9 cellular contexts compared by ENCODE assay signal in the genomic region with DNA sequence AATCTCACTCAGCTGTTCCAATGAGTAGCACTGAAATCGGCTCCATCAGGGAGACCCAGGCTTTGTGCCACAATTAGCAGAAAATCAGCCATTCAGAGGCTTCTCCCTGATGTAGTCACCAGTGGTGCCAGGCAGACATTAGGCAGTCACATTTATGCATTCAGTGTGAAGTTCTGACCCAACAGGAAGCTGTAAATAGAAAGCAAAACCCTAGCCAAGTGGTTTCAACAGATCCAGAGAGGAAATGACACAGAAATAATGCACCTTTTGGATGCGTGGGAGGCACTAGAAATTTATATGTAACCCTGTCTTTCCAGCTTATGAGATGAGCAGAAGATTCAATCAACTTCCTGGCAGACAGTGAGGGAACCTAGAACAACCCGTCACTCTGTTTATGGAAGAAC.
DNase-seq lines count a peak whose midpoint lies in the region; ATAC-seq and TF ChIP-seq lines count a peak whose summit lies in the region.
"Had no signal": no experiment of that assay in that cellular context is flagged by ENCODE, and none has a peak within 500 bp of the region (broad histone marks: within the 10 kb centered on the region; RNA-seq: fewer than 3 reads in every experiment).

No MANE protein-coding gene starts in this region.

- H3K4me3 ChIP-seq in breast epithelium, result no peak overlapping the region
- H3K4me3 ChIP-seq in muscle layer of duodenum (ENCODE audit: low read depth in 1 of 2, low read length in 2 of 2), result no peak overlapping the region
- no peak overlapping the region for H3K4me3 ChIP-seq in tibial nerve

- intact Hi-C loops in breast epithelium (cut with DNase I; ENCODE audit: low total_unique reads), result loop anchor here (1.0 kb wide), 1 partner anchor 10 kb away; no protein-coding TSS in a partner anchor

- H3K4me1 ChIP-seq in breast epithelium, result no peaks in the 10 kb centered on the region
- H3K4me1 ChIP-seq in muscle layer of duodenum (ENCODE audit: control insufficient read depth in 1 of 2, insufficient read depth in 2 of 2, low read length in 2 of 2), result peaks cover 0 to 13% of the 10 kb centered on the region in 2 donors
- peaks cover 0 to 16% (median 2%) of the 10 kb centered on the region in 4 donors for H3K4me1 ChIP-seq in tibial nerve

- ATAC-seq in HG03342 (IDR thresholded peaks at IDR 0.05; ENCODE audit: unreplicated experiment), result peak; percentile 98

- H3K27ac ChIP-seq in breast epithelium (peak overlapping the region; percentile 75 to 85), muscle layer of duodenum (ENCODE audit: low read length) (peak overlapping the region; percentile 56), tibial nerve (peak overlapping the region in 2 of 4 donors; percentile 61)
- H3K27ac ChIP-seq: C4-2B had no signal

- 31 to 35% methylated on average over 3 of the region's 3 CpGs for WGBS in tibial nerve, 2 donors

- peak in 1 of 2 donors; percentile 27 for TF ChIP-seq EP300 in tibial nerve (IDR thresholded peaks at IDR 0.05)

- DNase-seq in NK-92 treated with Interleukin-12 subunit alpha and Interleukin-12 subunit beta, amount 100 ng/mL, for 24 hours (lab: John Stamatoyannopoulos, UW), result peak; percentile 7
- DNase-seq in NK-92 (lab: John Stamatoyannopoulos, UW; ENCODE audit: unreplicated experiment), result no peak
- no peak for DNase-seq in breast epithelium (ENCODE audit: low spot score in 2 of 2)
- no peak for DNase-seq in hepatic stellate cell (ENCODE audit: low spot score)
- no peak for DNase-seq in tibial nerve (ENCODE audit: low spot score in 2 of 2)
- no peak for DNase-seq in NCI-H146 treated with DMSO at 0.1 percent for 48 hours (lab: John Stamatoyannopoulos, UW; ENCODE audit: unreplicated experiment)

- H3K9me3 ChIP-seq in breast epithelium (no peaks in the 10 kb centered on the region), muscle layer of duodenum (ENCODE audit: control insufficient read depth in 1 of 2, low read length in 2 of 2) (no peaks in the 10 kb centered on the region), tibial nerve (no peaks in the 10 kb centered on the region)

- TF ChIP-seq CTCF in breast epithelium (IDR thresholded peaks at IDR 0.05) (no peak), tibial nerve (IDR thresholded peaks at IDR 0.05) (no peak)

- TF ChIP-seq POLR2A in breast epithelium (IDR thresholded peaks at IDR 0.05), result no peak
- no peak for TF ChIP-seq POLR2A in tibial nerve (IDR thresholded peaks at IDR 0.05)

- H3K36me3 ChIP-seq in breast epithelium (no peaks in the 10 kb centered on the region), muscle layer of duodenum (ENCODE audit: control insufficient read depth in 1 of 2, insufficient read depth in 2 of 2, low read length in 2 of 2) (no peaks in the 10 kb centered on the region), tibial nerve (peaks cover 0 to 4% (median 0%) of the 10 kb centered on the region in 3 donors)

- H3K27me3 ChIP-seq in breast epithelium (no peaks in the 10 kb centered on the region), muscle layer of duodenum (ENCODE audit: low read depth, low read length) (no peaks in the 10 kb centered on the region), tibial nerve (no peaks in the 10 kb centered on the region)
